1 cellular context compared by ENCODE assay signal in genomic region chr6:79745282-79745681, GRCh38.
A peak's percentile ranks its signal among the peaks of the same experiment; 100 is the strongest.
TF ChIP-seq lines count a peak whose summit lies in the region.

No MANE protein-coding gene starts in this region.

TF ChIP-seq in K562, 482 proteins besides CTCF, POLR2A, EP300 and RAD21:
- TF ChIP-seq AFF1 (IDR thresholded peaks at IDR 0.05; ENCODE audit: low read depth in 1 of 2, partially characterized antibody in 2 of 2): peak in 1 of 2 experiments; percentile 80
- TF ChIP-seq ZNF431 (CRISPR knock-in tag; IDR thresholded peaks at IDR 0.05): peak; percentile 92
TF ChIP-seq in K562: peak in this region for 2; not testable (repeated sequence) for 480.
